Comparison of ENCODE assay signal across 16 cellular contexts in genomic region chr3:131393056-131393455, GRCh38. TPM values are rescaled to one million over a fixed set of nuclear protein-coding genes. Genes with fewer than 3 reads are reported as not detected.
DNase-seq lines count a peak whose midpoint lies in the region; ATAC-seq and TF ChIP-seq lines count a peak whose summit lies in the region.
"Had no signal": no experiment of that assay in that cellular context is flagged by ENCODE, and none has a peak within 500 bp of the region (broad histone marks: within the 10 kb centered on the region; RNA-seq: fewer than 3 reads in every experiment).

No MANE protein-coding gene starts in this region.

- H4K8ac ChIP-seq in IMR-90 (ENCODE audit: low read depth in 2 of 2, low read length in 2 of 2) (no peak overlapping the region), mesenchymal stem cell (ENCODE audit: low read length) (no peak overlapping the region)

- H3K18ac ChIP-seq in IMR-90 (ENCODE audit: low read depth, low read length) (no peak overlapping the region), mesenchymal stem cell (ENCODE audit: low read depth in 1 of 2, low read length in 2 of 2) (no peak overlapping the region)

- no peak overlapping the region for H3K56ac ChIP-seq in IMR-90 (ENCODE audit: extremely low read depth, insufficient read depth, low read length)

- no peak overlapping the region for H2AK5ac ChIP-seq in IMR-90 (ENCODE audit: low read depth, low read length)
- H2AK5ac ChIP-seq in mesenchymal stem cell (ENCODE audit: low read length, severe bottlenecking): no peak overlapping the region

- H4K91ac ChIP-seq in IMR-90 (ENCODE audit: insufficient read depth, low read depth, low read length): no peak overlapping the region
- H4K91ac ChIP-seq in mesenchymal stem cell (ENCODE audit: low read length): no peak overlapping the region

- H3K79me1 ChIP-seq in IMR-90 (ENCODE audit: low read depth in 1 of 2, low read length in 2 of 2) (no peaks in the 10 kb centered on the region), mesenchymal stem cell (replicated peaks; ENCODE audit: low read length, poor library complexity, severe bottlenecking) (no peaks in the 10 kb centered on the region)

- H3K14ac ChIP-seq in IMR-90 (replicated peaks; ENCODE audit: low read depth, low read length) (no peak overlapping the region), mesenchymal stem cell (ENCODE audit: low read length in 2 of 2) (no peak overlapping the region)

- intact Hi-C loops in IMR-90 (cut with micrococcal nuclease) (no loop called here), prostate gland (cut with DNase I) (no loop called here)

- in situ Hi-C loops in IMR-90 (cut with MboI; ENCODE audit: low sequenced_read_pairs): no loop called here

- H4K5ac ChIP-seq in IMR-90 (ENCODE audit: low read depth, low read length): no peak overlapping the region

- no CpG with 5 or more reads among the region's 6 CpGs for WGBS in IMR-90 (ENCODE audit: extremely low coverage in 2 of 2, insufficient read length in 1 of 2), 2 experiments
- WGBS in mesenchymal stem cell: 84% methylated on average over 6 of the region's 6 CpGs
- 42% methylated on average over 6 of the region's 6 CpGs for WGBS in prostate gland

- no peak overlapping the region for H2BK15ac ChIP-seq in IMR-90 (ENCODE audit: low read depth, low read length)
- H2BK15ac ChIP-seq in mesenchymal stem cell (ENCODE audit: low read depth, poor library complexity, severe bottlenecking): no peak overlapping the region

- DNase-seq in AG08395 (ENCODE audit: low spot score): peak; percentile 12
- peak; percentile 5 for DNase-seq in IMR-90
- peak; percentile 31 for DNase-seq in fibroblast of mammary gland (ENCODE audit: low read depth)
- DNase-seq in mesenchymal stem cell: no peak
- no peak for DNase-seq in prostate gland (ENCODE audit: low spot score)
- DNase-seq in SIG-M5 treated with dmso at 0.1 percent for 504 hours (lab: John Stamatoyannopoulos, UW; ENCODE audit: unreplicated experiment): no peak
- DNase-seq in RWPE1 (ENCODE audit: low spot score): no peak
- DNase-seq: C1 segment of cervical spinal cord; Calu3; CD4-positive, alpha-beta T cell; DMS 273 treated with DMSO at 0.1 percent for 48 hours had no signal

- TF ChIP-seq CTCF in IMR-90 (conservative IDR thresholded peaks at IDR 0.05; ENCODE audit: low read depth, low read length): no peak
- no peak for TF ChIP-seq CTCF in fibroblast of mammary gland (conservative IDR thresholded peaks at IDR 0.05; ENCODE audit: control insufficient read depth, insufficient read depth, low read depth, low read length)
- no peak for TF ChIP-seq CTCF in prostate gland (IDR thresholded peaks at IDR 0.05)
- no peak for TF ChIP-seq CTCF in RWPE1 (conservative IDR thresholded peaks at IDR 0.05; ENCODE audit: low read depth)

- no peak overlapping the region for H2BK12ac ChIP-seq in mesenchymal stem cell (ENCODE audit: low read length in 2 of 2)

- no peak overlapping the region for H2AK9ac ChIP-seq in IMR-90 (replicated peaks; ENCODE audit: low read depth, low read length, poor library complexity)

- BruUV-seq in IMR-90 (replicated peaks; lab: Mats Ljungman, UMichigan): no TSS peak

- no peak for TF ChIP-seq RAD21 in IMR-90 (IDR thresholded peaks at IDR 0.05; ENCODE audit: low read length)

- H3K27ac ChIP-seq in IMR-90 (ENCODE audit: insufficient read depth, low read length) (no peak overlapping the region), mesenchymal stem cell (ENCODE audit: low read length, poor library complexity, severe bottlenecking) (no peak overlapping the region), prostate gland (no peak overlapping the region), RWPE1 (no peak overlapping the region)
- H3K27ac ChIP-seq: 22Rv1, HL-60 had no signal

- H4K20me1 ChIP-seq in IMR-90 (ENCODE audit: insufficient read depth, low read length): no peaks in the 10 kb centered on the region

- no peak overlapping the region for H3K4ac ChIP-seq in IMR-90 (ENCODE audit: low read depth, low read length)
- H3K4ac ChIP-seq in mesenchymal stem cell (ENCODE audit: low read depth in 1 of 2, low read length in 2 of 2): no peak overlapping the region

- dilution Hi-C loops in IMR-90 (cut with HindIII; ENCODE audit: low sequenced_read_pairs, unreplicated experiment): no loop called here

- H3K9me3 ChIP-seq in IMR-90 (ENCODE audit: control insufficient read depth, insufficient read depth, low read length): no peaks in the 10 kb centered on the region
- H3K9me3 ChIP-seq in mesenchymal stem cell (ENCODE audit: control insufficient read depth, low read length): no peaks in the 10 kb centered on the region
- no peaks in the 10 kb centered on the region for H3K9me3 ChIP-seq in prostate gland
- H3K9me3 ChIP-seq: HAP-1 had no signal

- H2BK5ac ChIP-seq in IMR-90 (ENCODE audit: low read depth, low read length, poor library complexity, severe bottlenecking) (no peak overlapping the region), mesenchymal stem cell (ENCODE audit: low read depth, low read length, poor library complexity, severe bottlenecking) (no peak overlapping the region)

- no peak overlapping the region for H2BK120ac ChIP-seq in IMR-90 (ENCODE audit: low read depth, low read length)
- no peak overlapping the region for H2BK120ac ChIP-seq in mesenchymal stem cell (ENCODE audit: low read depth, low read length)

- H3K27me3 ChIP-seq in IMR-90 (ENCODE audit: control insufficient read depth, insufficient read depth, low read length) (no peaks in the 10 kb centered on the region; the same call in 1 of the 2 replicates), mesenchymal stem cell (ENCODE audit: control insufficient read depth in 1 of 2, insufficient read depth in 1 of 2, low read length in 2 of 2) (no peaks in the 10 kb centered on the region), prostate gland (replicated peaks; ENCODE audit: insufficient read depth) (no peaks in the 10 kb centered on the region)

- H3K36me3 ChIP-seq in IMR-90 (ENCODE audit: control insufficient read depth, insufficient read depth, low read length) (no peaks in the 10 kb centered on the region), mesenchymal stem cell (ENCODE audit: control insufficient read depth in 1 of 2, insufficient read depth in 2 of 2, low read depth in 1 of 2, low read length in 2 of 2) (no peaks in the 10 kb centered on the region), prostate gland (no peaks in the 10 kb centered on the region)
- H3K36me3 ChIP-seq: HAP-1 had no signal

- H3K23ac ChIP-seq in IMR-90 (ENCODE audit: low read depth, low read length) (no peak overlapping the region), mesenchymal stem cell (ENCODE audit: low read length in 2 of 2) (no peak overlapping the region)

- CTCF ChIA-PET in IMR-90 (lab: Yijun Ruan, JAX): no interaction called here
- CTCF ChIA-PET in RWPE1 (lab: Yijun Ruan, JAX): no interaction called here

- no peaks in the 10 kb centered on the region for H3K4me1 ChIP-seq in IMR-90 (ENCODE audit: control insufficient read depth, insufficient read depth, low read length)
- no peaks in the 10 kb centered on the region for H3K4me1 ChIP-seq in mesenchymal stem cell (ENCODE audit: control insufficient read depth, insufficient read depth, low read depth, low read length)
- no peaks in the 10 kb centered on the region for H3K4me1 ChIP-seq in prostate gland (replicated peaks)
- H3K4me1 ChIP-seq: HAP-1 had no signal

- H3K9ac ChIP-seq in IMR-90 (ENCODE audit: low read depth, low read length) (no peak overlapping the region), mesenchymal stem cell (ENCODE audit: low read length) (peak overlapping the region; percentile 7)

- TF ChIP-seq POLR2A in IMR-90 (IDR thresholded peaks at IDR 0.05; ENCODE audit: low read depth, low read length) (no peak), prostate gland (IDR thresholded peaks at IDR 0.05) (no peak)

- POLR2A ChIA-PET in IMR-90 (lab: Charles Lee; ENCODE audit: unreplicated experiment): no interaction called here
- POLR2A ChIA-PET in RWPE1 (lab: Yijun Ruan, JAX; ENCODE audit: low non-redundant PET): no interaction called here

- no peak overlapping the region for H2BK20ac ChIP-seq in IMR-90 (ENCODE audit: low read depth, low read length)

- no peaks in the 10 kb centered on the region for H3K9me1 ChIP-seq in IMR-90 (ENCODE audit: insufficient read depth, low read length)

- H3K4me3 ChIP-seq in IMR-90 (ENCODE audit: insufficient read depth, low read depth, low read length) (no peak overlapping the region), fibroblast of mammary gland (ENCODE audit: control insufficient read depth, low read depth, low read length) (no peak overlapping the region), mesenchymal stem cell (ENCODE audit: insufficient read depth in 1 of 2, low read depth in 1 of 2, low read length in 2 of 2) (no peak overlapping the region), prostate gland (no peak overlapping the region)
- H3K4me3 ChIP-seq: GM12878, HAP-1, K562 had no signal

- H2AFZ ChIP-seq in IMR-90 (replicated peaks; ENCODE audit: low read length, poor library complexity): no peak overlapping the region
- H2AFZ ChIP-seq in mesenchymal stem cell (ENCODE audit: low read depth, low read length): no peak overlapping the region

- ATAC-seq in IMR-90 (ENCODE audit: low read depth): no peak
- ATAC-seq: GM12878, K562 had no signal

- no peak overlapping the region for H3K4me2 ChIP-seq in IMR-90 (ENCODE audit: low read depth, low read length)
- no peak overlapping the region for H3K4me2 ChIP-seq in mesenchymal stem cell (ENCODE audit: low read length, poor library complexity, severe bottlenecking)

TF ChIP-seq in IMR-90, 13 proteins besides CTCF, POLR2A, EP300 and RAD21 (continues in another document):
- no peak for TF ChIP-seq MAFK (IDR thresholded peaks at IDR 0.05; ENCODE audit: low read depth, low read length)
- no peak for TF ChIP-seq NFE2L2 (IDR thresholded peaks at IDR 0.05; ENCODE audit: low read depth, low read length)
- no peak for TF ChIP-seq CEBPB (IDR thresholded peaks at IDR 0.05; ENCODE audit: low read depth, low read length)
- TF ChIP-seq FOS (IDR thresholded peaks at IDR 0.05; ENCODE audit: low read depth, low read length): no peak
- no peak for TF ChIP-seq USF2 (IDR thresholded peaks at IDR 0.05; ENCODE audit: low read depth, low read length)
- no peak for TF ChIP-seq SMC3 (IDR thresholded peaks at IDR 0.05; ENCODE audit: low read depth, low read length)
- TF ChIP-seq BHLHE40 (IDR thresholded peaks at IDR 0.05; ENCODE audit: low read depth, low read length): no peak

RNA-seq across cellular contexts. Expression of gene NUDT16, which starts 11.5 kb away (rescaled TPM):
- total RNA-seq in IMR-90 (2012; rRNA removed): 7.8 and 10.4 TPM in 2 replicates
- polyA plus RNA-seq in IMR-90 (2012; rRNA removed): 7.6 and 8.9 TPM in 2 replicates
- 7.4 and 9.0 TPM in 2 replicates for polyA plus RNA-seq in IMR-90 (2012; cell fraction: cytosol; rRNA removed)
- polyA plus RNA-seq in IMR-90 (2012; cell fraction: nucleus; rRNA removed; ENCODE audit: low replicate concordance): 8.2 and 10.5 TPM in 2 replicates
- 9.2 TPM for polyA plus RNA-seq in mesenchymal stem cell (2013, experiment 1 of 2)
- 8.6 TPM for polyA plus RNA-seq in mesenchymal stem cell (2013, experiment 2 of 2)
- total RNA-seq in prostate gland: 10 to 100 TPM; 25.2 to 26.0 TPM

Comparison
In these comparisons a context has a peak if more than half of its experiments do, and no peak if none do; other contexts are left out.
1. DNase-seq: peak in AG08395 (single experiment), IMR-90 (single experiment) and fibroblast of mammary gland (single experiment); none in mesenchymal stem cell (single experiment), prostate gland (single experiment), SIG-M5 treated with dmso at 0.1 percent for 504 hours (single experiment) and RWPE1 (single experiment).